In genomic region chr7:82359426-82359825, GRCh38 we compare ENCODE assay signal across 1 cellular context.
TF ChIP-seq lines count a peak whose summit lies in the region.

No MANE protein-coding gene starts in this region.

TF ChIP-seq in GM23338, 12 proteins besides CTCF, POLR2A, EP300 and RAD21 (continued from another document):
- no peak for TF ChIP-seq ZNF462 (CRISPR knock-in tag; IDR thresholded peaks at IDR 0.05)
- no peak for TF ChIP-seq REST (IDR thresholded peaks at IDR 0.05; ENCODE audit: unreplicated experiment)
TF ChIP-seq in GM23338: peak in this region for 0.
